1 cellular context compared by ENCODE assay signal in the genomic region with DNA sequence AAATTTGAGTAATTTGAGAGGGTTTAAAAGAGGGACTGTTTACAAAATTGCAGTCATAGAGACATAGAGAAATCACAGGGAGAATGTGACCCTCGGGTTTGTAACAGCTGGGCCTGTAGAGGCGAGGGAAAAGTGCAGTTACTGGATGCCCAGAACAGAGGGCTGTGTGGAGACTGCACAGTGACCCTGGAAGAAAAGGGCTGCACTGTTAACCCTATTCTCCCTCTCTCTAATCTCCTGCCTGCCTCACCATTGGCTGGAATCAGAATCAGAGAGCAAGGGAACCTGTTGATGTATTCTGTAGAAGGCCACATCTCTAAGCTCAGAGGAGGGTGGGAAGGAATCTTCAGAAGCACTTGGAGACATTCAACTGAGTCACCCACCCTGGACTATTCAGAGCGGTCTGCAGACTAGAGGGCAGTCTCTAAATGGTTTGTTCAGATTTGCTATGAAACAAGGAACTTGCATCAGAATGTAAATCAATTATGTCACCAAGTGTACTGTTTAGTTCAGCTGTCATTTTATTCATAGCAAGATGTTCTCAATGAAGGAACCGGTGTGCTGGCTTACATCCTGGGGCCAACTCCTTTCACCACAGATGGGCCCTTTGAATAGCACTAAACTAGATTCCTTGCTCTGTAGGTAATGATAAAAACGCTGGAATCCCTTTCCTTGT.
TF ChIP-seq lines count a peak whose summit lies in the region.

No MANE protein-coding gene starts in this region.

TF ChIP-seq in IMR-90, 13 proteins besides CTCF, POLR2A, EP300 and RAD21:
- TF ChIP-seq MAZ (IDR thresholded peaks at IDR 0.05; ENCODE audit: borderline replicate concordance, low read depth, low read length) (no peak), FOS (IDR thresholded peaks at IDR 0.05; ENCODE audit: low read depth, low read length) (no peak), SMC3 (IDR thresholded peaks at IDR 0.05; ENCODE audit: low read depth, low read length) (no peak), RFX5 (IDR thresholded peaks at IDR 0.05; ENCODE audit: low read depth, low read length) (no peak), NFE2L2 (IDR thresholded peaks at IDR 0.05; ENCODE audit: low read depth, low read length) (no peak), MAFK (IDR thresholded peaks at IDR 0.05; ENCODE audit: low read depth, low read length) (no peak), CEBPB (IDR thresholded peaks at IDR 0.05; ENCODE audit: low read depth, low read length) (peak; percentile 36; the same call in 1 of the 2 replicates), BHLHE40 (IDR thresholded peaks at IDR 0.05; ENCODE audit: low read depth, low read length) (0 out of 2 replicates have a peak, but pooled peaks have one; percentile 5), CHD1 (IDR thresholded peaks at IDR 0.05; ENCODE audit: low read depth, low read length) (no peak)
- TF ChIP-seq, protein P1, sequence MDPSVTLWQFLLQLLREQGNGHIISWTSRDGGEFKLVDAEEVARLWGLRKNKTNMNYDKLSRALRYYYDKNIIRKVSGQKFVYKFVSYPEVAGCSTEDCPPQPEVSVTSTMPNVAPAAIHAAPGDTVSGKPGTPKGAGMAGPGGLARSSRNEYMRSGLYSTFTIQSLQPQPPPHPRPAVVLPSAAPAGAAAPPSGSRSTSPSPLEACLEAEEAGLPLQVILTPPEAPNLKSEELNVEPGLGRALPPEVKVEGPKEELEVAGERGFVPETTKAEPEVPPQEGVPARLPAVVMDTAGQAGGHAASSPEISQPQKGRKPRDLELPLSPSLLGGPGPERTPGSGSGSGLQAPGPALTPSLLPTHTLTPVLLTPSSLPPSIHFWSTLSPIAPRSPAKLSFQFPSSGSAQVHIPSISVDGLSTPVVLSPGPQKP (IDR thresholded peaks at IDR 0.05; ENCODE audit: borderline replicate concordance, low read depth, low read length), result no peak
- TF ChIP-seq, protein P2, sequence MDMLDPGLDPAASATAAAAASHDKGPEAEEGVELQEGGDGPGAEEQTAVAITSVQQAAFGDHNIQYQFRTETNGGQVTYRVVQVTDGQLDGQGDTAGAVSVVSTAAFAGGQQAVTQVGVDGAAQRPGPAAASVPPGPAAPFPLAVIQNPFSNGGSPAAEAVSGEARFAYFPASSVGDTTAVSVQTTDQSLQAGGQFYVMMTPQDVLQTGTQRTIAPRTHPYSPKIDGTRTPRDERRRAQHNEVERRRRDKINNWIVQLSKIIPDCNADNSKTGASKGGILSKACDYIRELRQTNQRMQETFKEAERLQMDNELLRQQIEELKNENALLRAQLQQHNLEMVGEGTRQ (IDR thresholded peaks at IDR 0.05; ENCODE audit: low read depth, low read length), result no peak
